9 cellular contexts compared by ENCODE assay signal in the genomic region with DNA sequence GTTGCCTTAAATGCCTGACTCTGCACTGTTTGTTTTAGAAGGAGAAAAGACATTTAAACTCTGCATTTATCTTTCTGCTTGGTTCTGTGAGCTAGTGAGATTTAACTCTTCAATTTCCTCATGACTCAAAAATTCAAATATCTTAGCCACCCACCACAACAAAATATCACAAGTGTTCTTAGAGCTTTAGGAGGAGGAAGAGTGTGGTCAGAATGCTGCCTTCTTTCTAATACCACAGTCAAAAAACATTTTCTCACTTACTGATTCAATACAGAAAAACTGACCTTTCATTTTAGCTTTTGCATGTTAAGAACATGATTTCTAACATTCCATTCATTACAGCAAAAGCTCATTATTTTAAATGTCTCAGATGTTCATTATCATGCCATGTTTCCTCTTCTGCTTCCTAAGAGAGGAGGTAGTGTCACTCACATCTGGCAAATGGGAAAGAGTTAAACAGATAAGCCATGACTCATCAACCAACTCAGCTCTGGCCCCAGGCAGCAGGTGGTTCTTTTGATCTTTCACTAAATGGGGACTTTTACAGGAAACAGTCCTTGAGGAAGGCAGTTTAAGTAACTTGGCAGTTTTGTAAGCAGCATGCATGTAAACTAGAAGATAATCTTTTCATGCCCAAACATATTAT. TPM values are rescaled to one million over a fixed set of nuclear protein-coding genes. Genes with fewer than 3 reads are reported as not detected.
A peak's percentile ranks its signal among the peaks of the same experiment; 100 is the strongest.
DNase-seq lines count a peak whose midpoint lies in the region; ATAC-seq and TF ChIP-seq lines count a peak whose summit lies in the region.
"Had no signal": no experiment of that assay in that cellular context is flagged by ENCODE, and none has a peak within 500 bp of the region (broad histone marks: within the 10 kb centered on the region; RNA-seq: fewer than 3 reads in every experiment).

No MANE protein-coding gene starts in this region.

- H3K4me3 Mint-ChIP-seq in osteocyte (ENCODE audit: unreplicated experiment): no peak overlapping the region
- no peak overlapping the region for H3K4me3 Mint-ChIP-seq in effector memory CD8-positive, alpha-beta T cell

- no peak overlapping the region for H3K4me3 ChIP-seq in Karpas-422 (ENCODE audit: low read length)

- H3K27me3 Mint-ChIP-seq in osteocyte (ENCODE audit: unreplicated experiment): no peaks in the 10 kb centered on the region
- H3K27me3 Mint-ChIP-seq in effector memory CD8-positive, alpha-beta T cell: peaks cover 8 to 12% of the 10 kb centered on the region in 2 donors

- no peaks in the 10 kb centered on the region for H3K79me2 ChIP-seq in Karpas-422 (ENCODE audit: low read length)

- no peak overlapping the region for H3K9ac ChIP-seq in Karpas-422 (ENCODE audit: low read length)

- ATAC-seq in GM19351 (IDR thresholded peaks at IDR 0.05; ENCODE audit: unreplicated experiment) (peak; percentile 78), HG03103 (IDR thresholded peaks at IDR 0.05; ENCODE audit: low read depth, unreplicated experiment) (peak; percentile 80)
- no peak for ATAC-seq in effector memory CD8-positive, alpha-beta T cell (replicated peaks)

- no peak overlapping the region for H3K4me2 ChIP-seq in Karpas-422 (ENCODE audit: low read depth, low read length, poor library complexity, severe bottlenecking)

- H3K27ac ChIP-seq in Karpas-422 (ENCODE audit: low read length): no peak overlapping the region

- no peak overlapping the region for H3K27ac Mint-ChIP-seq in osteocyte (ENCODE audit: unreplicated experiment)
- H3K27ac Mint-ChIP-seq in effector memory CD8-positive, alpha-beta T cell: no peak overlapping the region

- H3K4me1 ChIP-seq in Karpas-422 (ENCODE audit: low read length): no peaks in the 10 kb centered on the region

- no peaks in the 10 kb centered on the region for H3K9me2 ChIP-seq in Karpas-422 (replicated peaks; ENCODE audit: insufficient read depth, low read length)

- H3K9me3 ChIP-seq in Karpas-422 (ENCODE audit: low read length): peaks cover 16% of the 10 kb centered on the region

- no peak overlapping the region for H2AFZ ChIP-seq in Karpas-422 (ENCODE audit: low read length)

- peaks cover 16% of the 10 kb centered on the region for H3K9me3 Mint-ChIP-seq in osteocyte (ENCODE audit: unreplicated experiment)
- H3K9me3 Mint-ChIP-seq in effector memory CD8-positive, alpha-beta T cell: peaks cover 0 to 9% of the 10 kb centered on the region in 2 donors

- TF ChIP-seq CTCF in osteocyte (IDR thresholded peaks at IDR 0.05): no peak

- H3K36me3 Mint-ChIP-seq in osteocyte (ENCODE audit: unreplicated experiment): peaks cover 8% of the 10 kb centered on the region
- no peaks in the 10 kb centered on the region for H3K36me3 Mint-ChIP-seq in effector memory CD8-positive, alpha-beta T cell (ENCODE audit: insufficient read depth)

- H3K27me3 ChIP-seq in Karpas-422 (ENCODE audit: low read length): peaks cover 2% of the 10 kb centered on the region; the same call in 1 of the 2 replicates

- in situ Hi-C loops in SK-MEL-5 (cut with HindIII; ENCODE audit: low pct_unique_long_range_greater_than_20kb, low sequenced_read_pairs): no loop called here

- no peaks in the 10 kb centered on the region for H3K36me3 ChIP-seq in Karpas-422 (ENCODE audit: insufficient read depth, low read length)

- H3K4me1 Mint-ChIP-seq in osteocyte (ENCODE audit: unreplicated experiment): peaks cover 16% of the 10 kb centered on the region
- peaks cover 0 to 2% of the 10 kb centered on the region in 2 donors for H3K4me1 Mint-ChIP-seq in effector memory CD8-positive, alpha-beta T cell (ENCODE audit: low read depth in 2 of 2)

- DNase-seq in EL (peak; percentile 71), SK-MEL-5 (ENCODE audit: low read depth, low spot score) (peak; percentile 25), iPS-NIHi7 (ENCODE audit: extremely low spot score) (peak; percentile 57), osteocyte (ENCODE audit: extremely low spot score, unreplicated experiment) (no peak), Karpas-422 (no peak)
- no peak for DNase-seq in effector memory CD8-positive, alpha-beta T cell

- no peaks in the 10 kb centered on the region for H4K20me1 ChIP-seq in Karpas-422 (ENCODE audit: insufficient read depth, low read depth, low read length)

RNA-seq across cellular contexts. Expression of gene RNU6-8, which starts 56.4 kb away (rescaled TPM):
- not detected in 2 replicates for total RNA-seq in SK-MEL-5 (2014; rRNA removed; shearing (Covaris generic))
- not detected in 2 replicates for polyA plus RNA-seq in SK-MEL-5 (2015; cell fraction: cytosol; rRNA removed)
- polyA plus RNA-seq in SK-MEL-5 (2015; cell fraction: nucleus; rRNA removed): not detected in 2 replicates
- not detected in 2 replicates for total RNA-seq in osteocyte
- total RNA-seq in Karpas-422 (2014; rRNA removed; shearing (Covaris generic); ENCODE audit: low replicate concordance): not detected in 2 replicates
- total RNA-seq: liver had no signal
- polyA plus RNA-seq: liver had no signal

RNA-seq across cellular contexts. Expression of gene RNU6-7, which starts 57.6 kb away (rescaled TPM):
- total RNA-seq in SK-MEL-5 (2014; rRNA removed; shearing (Covaris generic)): not detected in 2 replicates
- polyA plus RNA-seq in SK-MEL-5 (2015; cell fraction: cytosol; rRNA removed): not detected in 2 replicates
- polyA plus RNA-seq in SK-MEL-5 (2015; cell fraction: nucleus; rRNA removed): not detected in 2 replicates
- not detected in 2 replicates for total RNA-seq in osteocyte
- not detected in 2 replicates for total RNA-seq in Karpas-422 (2014; rRNA removed; shearing (Covaris generic); ENCODE audit: low replicate concordance)
- total RNA-seq: liver had no signal
- polyA plus RNA-seq: liver had no signal

Comparison
In these comparisons a context has a peak if more than half of its experiments do, and no peak if none do; other contexts are left out.
1. DNase-seq: peak in EL (single experiment), SK-MEL-5 (single experiment) and iPS-NIHi7 (single experiment); none in osteocyte (single experiment), Karpas-422 (single experiment) and effector memory CD8-positive, alpha-beta T cell (0 of 3).